33 cellular contexts compared by ENCODE assay signal in genomic region chr10:112235920-112236319, GRCh38. TPM values are rescaled to one million over a fixed set of nuclear protein-coding genes. Genes with fewer than 3 reads are reported as not detected.
"Had no signal": no experiment of that assay in that cellular context is flagged by ENCODE, and none has a peak within 500 bp of the region (broad histone marks: within the 10 kb centered on the region; RNA-seq: fewer than 3 reads in every experiment).

No MANE protein-coding gene starts in this region.

- H3K4me1 ChIP-seq: adrenal gland, body of pancreas, neural progenitor cell, right atrium auricular region, testis, uterus had no signal

- H3K9me3 ChIP-seq: adrenal gland, gastrocnemius medialis, testis had no signal

- H3K4me3 Mint-ChIP-seq: activated naive CD4-positive, alpha-beta T cell treated with anti-CD3 and anti-CD28 coated beads for 36 hours; activated naive CD8-positive, alpha-beta T cell treated with anti-CD3 and anti-CD28 coated beads for 36 hours; activated T-helper 1 cell treated with anti-CD3 and anti-CD28 coated beads, Interleukin-12 subunit alpha, Interleukin-12 subunit beta, Interleukin-2, Interleukin-4 antibody, amounts not matched to agents 30 ng/mL and 10 ng/mL and 1 ng/mL, durations not matched to agents 14 hours and 24 hours and 36 hours; effector memory CD8-positive, alpha-beta T cell; natural killer cell; neural progenitor cell had no signal

- H3K27me3 Mint-ChIP-seq: activated naive CD8-positive, alpha-beta T cell treated with anti-CD3 and anti-CD28 coated beads for 36 hours had no signal

- H3K9ac ChIP-seq: neural progenitor cell had no signal

- DNase-seq: activated CD4-positive, alpha-beta T cell treated with anti-CD3 and anti-CD28 coated beads for 48 hours; activated CD4-positive, alpha-beta T cell treated with anti-CD3 and anti-CD28 coated beads, Interleukin-2, amount 50 U/mL, for 48 hours; activated CD8-positive, alpha-beta memory T cell treated with anti-CD3 and anti-CD28 coated beads for 24 hours; activated effector memory CD4-positive, alpha-beta T cell treated with anti-CD3 and anti-CD28 coated beads, Interleukin-2, amount 50 U/mL, for 16 hours; activated naive CD4-positive, alpha-beta T cell treated with anti-CD3 and anti-CD28 coated beads for 36 hours; activated naive CD8-positive, alpha-beta T cell treated with anti-CD3 and anti-CD28 coated beads for 36 hours; adrenal gland; aorta; body of pancreas; cortex of kidney; effector memory CD8-positive, alpha-beta T cell; glutamatergic neuron; left lung; lower lobe of right lung; mesendoderm; natural killer cell; occipital lobe; stimulated activated CD4-positive, alpha-beta T cell treated with anti-CD3 and anti-CD28 coated beads, Interleukin-4, amount 100 ng/mL, for 1 hour; stimulated activated naive CD8-positive, alpha-beta T cell treated with anti-CD3 and anti-CD28 coated beads, Interleukin-15, Interleukin-2, amounts not matched to agents 100 U/mL and 50 U/mL, for 24 hours; T1000; testis; uterus; WERI-Rb-1 had no signal

- ATAC-seq: activated CD4-positive, CD25-positive, alpha-beta regulatory T cell treated with anti-CD3 and anti-CD28 coated beads, Interleukin-2, amount 50 U/mL, for 24 hours; body of pancreas; effector memory CD8-positive, alpha-beta T cell; esophagus mucosa; left lung; lower lobe of right lung; stimulated activated naive CD8-positive, alpha-beta T cell treated with anti-CD3 and anti-CD28 coated beads, Interleukin-15, Interleukin-2, amounts not matched to agents 100 U/mL and 50 U/mL, for 24 hours had no signal

- H3K27me3 ChIP-seq: adrenal gland, body of pancreas, gastrocnemius medialis, neural progenitor cell, right atrium auricular region, testis, uterus had no signal

- H3K4me1 Mint-ChIP-seq: activated naive CD8-positive, alpha-beta T cell treated with anti-CD3 and anti-CD28 coated beads for 36 hours; natural killer cell had no signal

- H3K27ac ChIP-seq: adrenal gland, body of pancreas, gastrocnemius medialis, left lung, lower lobe of right lung, neural progenitor cell, right atrium auricular region, testis, uterus, WERI-Rb-1 had no signal

- H3K4me3 ChIP-seq: adrenal gland, body of pancreas, gastrocnemius medialis, left lung, lower lobe of right lung, neural progenitor cell, right atrium auricular region, testis, uterus had no signal

- H3K4me2 ChIP-seq: neural progenitor cell had no signal

- H3K36me3 ChIP-seq: adrenal gland, gastrocnemius medialis, left lung, lower lobe of right lung, neural progenitor cell, right atrium auricular region, uterus, WERI-Rb-1 had no signal

- H2AFZ ChIP-seq: neural progenitor cell had no signal

RNA-seq across cellular contexts. Expression of gene TECTB, which starts 47.3 kb away (rescaled TPM):
- total RNA-seq: activated naive CD4-positive, alpha-beta T cell treated with anti-CD3 and anti-CD28 coated beads for 36 hours; activated naive CD8-positive, alpha-beta T cell treated with anti-CD3 and anti-CD28 coated beads for 36 hours; activated T-helper 1 cell treated with anti-CD3 and anti-CD28 coated beads, Interleukin-12 subunit alpha, Interleukin-12 subunit beta, Interleukin-2, Interleukin-4 antibody, amounts not matched to agents 30 ng/mL and 10 ng/mL and 1 ng/mL, durations not matched to agents 14 hours and 24 hours and 36 hours; adrenal gland; aorta; body of pancreas; cardiac septum; cerebellum; esophagus mucosa; gastrocnemius medialis; left lung; lower lobe of right lung; mononuclear cell; natural killer cell; pulmonary artery endothelial cell; right atrium auricular region; uterus had no signal
- polyA plus RNA-seq: adrenal gland, aorta had no signal
